1 cellular context compared by ENCODE assay signal in genomic region chr10:119103687-119104652, GRCh38.
TF ChIP-seq lines count a peak whose summit lies in the region.

A gene with protein sequence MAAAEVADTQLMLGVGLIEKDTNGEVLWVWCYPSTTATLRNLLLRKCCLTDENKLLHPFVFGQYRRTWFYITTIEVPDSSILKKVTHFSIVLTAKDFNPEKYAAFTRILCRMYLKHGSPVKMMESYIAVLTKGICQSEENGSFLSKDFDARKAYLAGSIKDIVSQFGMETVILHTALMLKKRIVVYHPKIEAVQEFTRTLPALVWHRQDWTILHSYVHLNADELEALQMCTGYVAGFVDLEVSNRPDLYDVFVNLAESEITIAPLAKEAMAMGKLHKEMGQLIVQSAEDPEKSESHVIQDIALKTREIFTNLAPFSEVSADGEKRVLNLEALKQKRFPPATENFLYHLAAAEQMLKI (plus strand): TSS chr10:119104113. CDS start chr10:119104143, 30 bp downstream.

TF ChIP-seq in A549, 52 proteins besides CTCF, POLR2A, EP300 and RAD21 (continued from another document):
- TF ChIP-seq, protein P1, sequence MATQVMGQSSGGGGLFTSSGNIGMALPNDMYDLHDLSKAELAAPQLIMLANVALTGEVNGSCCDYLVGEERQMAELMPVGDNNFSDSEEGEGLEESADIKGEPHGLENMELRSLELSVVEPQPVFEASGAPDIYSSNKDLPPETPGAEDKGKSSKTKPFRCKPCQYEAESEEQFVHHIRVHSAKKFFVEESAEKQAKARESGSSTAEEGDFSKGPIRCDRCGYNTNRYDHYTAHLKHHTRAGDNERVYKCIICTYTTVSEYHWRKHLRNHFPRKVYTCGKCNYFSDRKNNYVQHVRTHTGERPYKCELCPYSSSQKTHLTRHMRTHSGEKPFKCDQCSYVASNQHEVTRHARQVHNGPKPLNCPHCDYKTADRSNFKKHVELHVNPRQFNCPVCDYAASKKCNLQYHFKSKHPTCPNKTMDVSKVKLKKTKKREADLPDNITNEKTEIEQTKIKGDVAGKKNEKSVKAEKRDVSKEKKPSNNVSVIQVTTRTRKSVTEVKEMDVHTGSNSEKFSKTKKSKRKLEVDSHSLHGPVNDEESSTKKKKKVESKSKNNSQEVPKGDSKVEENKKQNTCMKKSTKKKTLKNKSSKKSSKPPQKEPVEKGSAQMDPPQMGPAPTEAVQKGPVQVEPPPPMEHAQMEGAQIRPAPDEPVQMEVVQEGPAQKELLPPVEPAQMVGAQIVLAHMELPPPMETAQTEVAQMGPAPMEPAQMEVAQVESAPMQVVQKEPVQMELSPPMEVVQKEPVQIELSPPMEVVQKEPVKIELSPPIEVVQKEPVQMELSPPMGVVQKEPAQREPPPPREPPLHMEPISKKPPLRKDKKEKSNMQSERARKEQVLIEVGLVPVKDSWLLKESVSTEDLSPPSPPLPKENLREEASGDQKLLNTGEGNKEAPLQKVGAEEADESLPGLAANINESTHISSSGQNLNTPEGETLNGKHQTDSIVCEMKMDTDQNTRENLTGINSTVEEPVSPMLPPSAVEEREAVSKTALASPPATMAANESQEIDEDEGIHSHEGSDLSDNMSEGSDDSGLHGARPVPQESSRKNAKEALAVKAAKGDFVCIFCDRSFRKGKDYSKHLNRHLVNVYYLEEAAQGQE (IDR thresholded peaks at IDR 0.05) = no peak
- TF ChIP-seq, protein P2, sequence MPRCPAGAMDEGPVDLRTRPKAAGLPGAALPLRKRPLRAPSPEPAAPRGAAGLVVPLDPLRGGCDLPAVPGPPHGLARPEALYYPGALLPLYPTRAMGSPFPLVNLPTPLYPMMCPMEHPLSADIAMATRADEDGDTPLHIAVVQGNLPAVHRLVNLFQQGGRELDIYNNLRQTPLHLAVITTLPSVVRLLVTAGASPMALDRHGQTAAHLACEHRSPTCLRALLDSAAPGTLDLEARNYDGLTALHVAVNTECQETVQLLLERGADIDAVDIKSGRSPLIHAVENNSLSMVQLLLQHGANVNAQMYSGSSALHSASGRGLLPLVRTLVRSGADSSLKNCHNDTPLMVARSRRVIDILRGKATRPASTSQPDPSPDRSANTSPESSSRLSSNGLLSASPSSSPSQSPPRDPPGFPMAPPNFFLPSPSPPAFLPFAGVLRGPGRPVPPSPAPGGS (IDR thresholded peaks at IDR 0.05) = peak; percentile 73; the same call in 1 of the 3 replicates
- no peak for TF ChIP-seq RARB (CRISPR knock-in tag; IDR thresholded peaks at IDR 0.05)
